8 cellular contexts compared by ENCODE assay signal in the genomic region with DNA sequence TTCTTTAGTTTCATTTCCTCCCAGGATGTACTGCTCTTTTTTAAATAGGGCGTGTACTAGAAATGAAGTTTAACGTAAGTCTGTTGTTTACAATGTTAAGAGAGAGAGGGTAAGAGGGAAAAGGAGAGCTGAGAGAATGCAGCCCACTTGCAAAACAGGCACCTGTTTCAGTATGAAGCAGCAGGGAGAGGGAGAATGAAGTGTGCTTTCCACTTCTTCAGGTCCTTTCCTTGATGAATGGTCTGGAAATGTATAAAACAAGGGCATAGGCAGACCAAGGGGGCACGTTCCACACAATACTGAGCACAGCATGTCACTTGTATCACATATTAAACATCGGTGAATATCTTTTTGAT. TPM values are rescaled to one million over a fixed set of nuclear protein-coding genes. Genes with fewer than 3 reads are reported as not detected.
A peak's percentile ranks its signal among the peaks of the same experiment; 100 is the strongest.
DNase-seq lines count a peak whose midpoint lies in the region; ATAC-seq and TF ChIP-seq lines count a peak whose summit lies in the region.

No MANE protein-coding gene starts in this region.

- H3K4me2 ChIP-seq in PC-9, result no peak overlapping the region

- no peak overlapping the region for H3K27ac ChIP-seq in PC-9

- no peaks in the 10 kb centered on the region for H3F3A ChIP-seq in PC-9 (ENCODE audit: insufficient read depth, low read depth)

- H3K4me3 ChIP-seq in PC-9 (no peak overlapping the region), endocrine pancreas (ENCODE audit: control insufficient read depth, insufficient read depth, low read length) (peak overlapping the region; percentile 68), MG63 (no peak overlapping the region)

- TF ChIP-seq CTCF in PC-9 (conservative IDR thresholded peaks at IDR 0.05), result no peak

- no peak for DNase-seq in PC-9
- DNase-seq in ecto neural progenitor cell (ENCODE audit: low spot score), result no peak
- no peak for DNase-seq in NCI-H187 (lab: John Stamatoyannopoulos, UW)
- no peak for DNase-seq in NCI-H2081 treated with DMSO at 0.1 percent for 48 hours (lab: John Stamatoyannopoulos, UW)
- no peak for DNase-seq in MG63

- no peaks in the 10 kb centered on the region for H3K9me2 ChIP-seq in PC-9 (ENCODE audit: insufficient read depth)

- no peaks in the 10 kb centered on the region for H3K36me3 ChIP-seq in PC-9 (ENCODE audit: low read depth)
- no peaks in the 10 kb centered on the region for H3K36me3 ChIP-seq in endocrine pancreas (ENCODE audit: control insufficient read depth, insufficient read depth, low read length)
- H3K36me3 ChIP-seq in MG63, result no peaks in the 10 kb centered on the region

- no peaks in the 10 kb centered on the region for H4K20me1 ChIP-seq in PC-9 (ENCODE audit: insufficient read depth)

- H3K27me3 ChIP-seq in PC-9 (ENCODE audit: insufficient read depth, low read depth) (peaks cover 16% of the 10 kb centered on the region; the same call in 1 of the 2 replicates), endocrine pancreas (ENCODE audit: control insufficient read depth, insufficient read depth, low read length) (no peaks in the 10 kb centered on the region), MG63 (peaks cover 87% of the 10 kb centered on the region)

- H2AFZ ChIP-seq in PC-9, result 0 out of 2 replicates have a peak overlapping the region, but pooled peaks have one; percentile 4

- no peaks in the 10 kb centered on the region for H3K4me1 ChIP-seq in PC-9 (replicated peaks; ENCODE audit: insufficient read depth)
- H3K4me1 ChIP-seq in endocrine pancreas (ENCODE audit: control insufficient read depth, insufficient read depth, low read length), result peaks cover 40% of the 10 kb centered on the region

- no TSS peak for BruUV-seq in PC-9 (replicated peaks; lab: Mats Ljungman, UMichigan)

- H3K79me2 ChIP-seq in PC-9 (ENCODE audit: low read depth), result no peaks in the 10 kb centered on the region

- no peak overlapping the region for H3K9ac ChIP-seq in endocrine pancreas (ENCODE audit: control insufficient read depth, insufficient read depth, low read length)

- CTCF ChIA-PET in PC-9 (lab: Charles Lee), result no interaction called here

- no peaks in the 10 kb centered on the region for H3K9me3 ChIP-seq in PC-9 (ENCODE audit: insufficient read depth, low read depth)
- H3K9me3 ChIP-seq in endocrine pancreas (ENCODE audit: control insufficient read depth, low read length), result no peaks in the 10 kb centered on the region
- no peaks in the 10 kb centered on the region for H3K9me3 ChIP-seq in MG63

- intact Hi-C loops in PC-9 (cut with micrococcal nuclease; ENCODE audit: unreplicated experiment), result no loop called here

- peak; percentile 48 for ATAC-seq in GM18498 (IDR thresholded peaks at IDR 0.05; ENCODE audit: unreplicated experiment)
- peak; percentile 59 for ATAC-seq in GM21723 (IDR thresholded peaks at IDR 0.05; ENCODE audit: unreplicated experiment)

- POLR2A ChIA-PET in PC-9 (lab: Charles Lee; ENCODE audit: unreplicated experiment), result no interaction called here

RNA-seq across cellular contexts. Expression of gene KCNA3, which starts 2.0 kb away (rescaled TPM):
- not detected in 2 replicates for total RNA-seq in PC-9 (2021)
- total RNA-seq in MG63 (2014; rRNA removed; shearing (Covaris generic); ENCODE audit: low replicate concordance), result not detected in 2 replicates
